8 cellular contexts compared by ENCODE assay signal in the genomic region with DNA sequence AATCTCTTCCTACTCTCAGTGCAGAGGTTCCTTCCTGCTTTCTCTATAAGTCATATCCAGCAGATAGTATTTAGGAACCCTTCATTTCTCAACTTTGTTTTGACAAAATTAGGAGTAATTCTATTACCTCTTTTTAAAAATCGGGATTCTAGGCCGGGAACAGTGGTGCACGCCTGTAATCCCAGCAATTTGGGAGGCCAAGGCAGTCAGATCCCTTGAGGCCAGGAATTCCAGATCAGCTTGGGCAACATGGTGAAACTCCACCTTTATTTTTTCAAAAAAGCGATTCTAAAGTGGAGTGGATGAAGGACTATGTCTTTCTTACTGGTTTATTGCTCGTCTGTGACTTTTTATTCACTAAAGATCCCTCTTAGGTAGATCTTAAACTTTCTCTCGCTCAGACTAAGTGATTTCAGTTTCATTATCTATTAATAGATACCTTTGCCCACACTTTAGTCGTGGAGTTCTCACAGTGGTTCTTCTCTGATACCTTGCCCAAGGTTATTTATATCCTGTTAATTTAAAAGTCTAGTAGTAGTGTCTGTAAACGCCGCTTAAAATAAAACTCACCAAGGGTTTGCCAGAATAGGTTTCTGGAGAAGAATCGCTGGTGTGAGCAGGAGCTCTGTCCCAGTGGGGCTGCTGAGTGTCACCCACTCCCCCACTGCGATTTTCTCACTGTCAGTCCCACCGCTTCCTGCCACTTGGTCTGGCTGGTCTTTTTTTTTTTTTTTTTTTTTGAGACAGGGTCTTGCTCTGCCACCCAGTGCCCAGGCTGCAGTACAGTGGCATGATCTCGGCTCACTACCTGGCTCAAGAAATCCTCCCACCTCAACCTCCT. TPM values are rescaled to one million over a fixed set of nuclear protein-coding genes. Genes with fewer than 3 reads are reported as not detected.
DNase-seq lines count a peak whose midpoint lies in the region; ATAC-seq, FAIRE-seq and TF ChIP-seq lines count a peak whose summit lies in the region.

No MANE protein-coding gene starts in this region.

- ATAC-seq in K562: no peak

- TF ChIP-seq RAD21 in K562 (CRISPR knock-in tag; conservative IDR thresholded peaks at IDR 0.05 in 1 of 2, IDR thresholded peaks at IDR 0.05 in 1 of 2): no peak

- 40% methylated on average over 11 of the region's 13 CpGs for WGBS in K562 (ENCODE audit: insufficient coverage, low coverage, missing lambda C conversion rate)

- no TSS peak for BruUV-seq in K562 (replicated peaks; lab: Mats Ljungman, UMichigan)

- H3K4me2 ChIP-seq in K562 (ENCODE audit: insufficient read depth, low read length): no peak overlapping the region

- no peaks in the 10 kb centered on the region for H3K79me2 ChIP-seq in K562 (ENCODE audit: control insufficient read depth, insufficient read depth, low read length)

- no peak for FAIRE-seq in K562 (lab: Jason Lieb, UNC)

- DNase-seq in CD14-positive monocyte (ENCODE audit: low spot score) (no peak), GM20000 (ENCODE audit: low spot score) (peak; percentile 42), K562 (ENCODE audit: extremely low read depth in 1 of 4, low spot score in 3 of 4) (no peak), NCI-H524 (lab: John Stamatoyannopoulos, UW) (no peak), endothelial cell (ENCODE audit: low spot score) (no peak), GDM1 (lab: John Stamatoyannopoulos, UW) (no peak)
- DNase-seq in stimulated activated CD8-positive, alpha-beta memory T cell treated with anti-CD3 and anti-CD28 coated beads, Interleukin-7, amount 100 ng/mL, for 4 hours (ENCODE audit: low read depth in 2 of 2): peak; percentile 27 to 31

- H3K27me3 Mint-ChIP-seq in CD14-positive monocyte (ENCODE audit: low read depth in 3 of 3): peaks cover 0 to 6% (median 3%) of the 10 kb centered on the region in 3 donors
- H3K27me3 Mint-ChIP-seq in IgD-negative memory B cell: no peaks in the 10 kb centered on the region
- no peaks in the 10 kb centered on the region for H3K27me3 Mint-ChIP-seq in endothelial cell (ENCODE audit: unreplicated experiment)

- H3K9ac ChIP-seq in K562 (ENCODE audit: insufficient read depth in 1 of 2, low read depth in 2 of 2, low read length in 2 of 2): no peak overlapping the region

- peaks cover 0 to under 1% of the 10 kb centered on the region in 2 experiments; a peak in 2 of 5 replicates for H3K4me1 ChIP-seq in K562 (replicated peaks in 1 of 2; ENCODE audit: control insufficient read depth in 2 of 2, insufficient read depth in 2 of 2, low read length in 2 of 2)

- H3K9me1 ChIP-seq in K562 (ENCODE audit: control insufficient read depth, insufficient read depth, low read length): no peaks in the 10 kb centered on the region

- H4K20me1 ChIP-seq in K562 (replicated peaks; ENCODE audit: control insufficient read depth, insufficient read depth, low read length): no peaks in the 10 kb centered on the region

- POLR2A ChIA-PET in K562 (lab: Yijun Ruan, JAX): no interaction called here

- TF ChIP-seq CTCF in CD14-positive monocyte (IDR thresholded peaks at IDR 0.05) (no peak), GM20000 (IDR thresholded peaks at IDR 0.05; ENCODE audit: extremely low read depth, missing control alignments) (no peak), K562 (IDR thresholded peaks at IDR 0.05 in 2 of 3, conservative IDR thresholded peaks at IDR 0.05 in 1 of 3; ENCODE audit: insufficient read depth in 2 of 3, low read depth in 1 of 3, low read length in 3 of 3) (no peak), endothelial cell (IDR thresholded peaks at IDR 0.05; ENCODE audit: unreplicated experiment) (no peak)

- no peak overlapping the region for H3K27ac ChIP-seq in K562 (ENCODE audit: extremely low read depth, low read depth, low read length)

- no peaks in the 10 kb centered on the region for H3K9me3 Mint-ChIP-seq in CD14-positive monocyte
- H3K9me3 Mint-ChIP-seq in IgD-negative memory B cell: no peaks in the 10 kb centered on the region
- no peaks in the 10 kb centered on the region for H3K9me3 Mint-ChIP-seq in endothelial cell (ENCODE audit: unreplicated experiment)

- H3K4me1 Mint-ChIP-seq in CD14-positive monocyte (peaks cover 30% of the 10 kb centered on the region), IgD-negative memory B cell (peaks cover 32 to 44% (median 35%) of the 10 kb centered on the region in 3 donors), endothelial cell (ENCODE audit: unreplicated experiment) (no peaks in the 10 kb centered on the region)

- peak overlapping the region; percentile 72 for H2AFZ ChIP-seq in K562 (ENCODE audit: low read depth, low read length)

- H3K9me3 ChIP-seq in K562 (replicated peaks; ENCODE audit: control insufficient read depth, insufficient read depth, low read depth, low read length): no peaks in the 10 kb centered on the region

- in situ Hi-C loops in K562 (cut with MboI): loop anchor here (5.0 kb wide), 1 partner anchor 138 kb away; no protein-coding TSS in a partner anchor

- no peaks in the 10 kb centered on the region for H3K27me3 ChIP-seq in K562 (ENCODE audit: control insufficient read depth in 2 of 2, insufficient read depth in 2 of 2, low read length in 2 of 2)

- H3K4me3 Mint-ChIP-seq in CD14-positive monocyte (peak overlapping the region; percentile 21 to 60), IgD-negative memory B cell (peak overlapping the region; percentile 71 to 88 (median 84)), endothelial cell (ENCODE audit: unreplicated experiment) (no peak overlapping the region)

- TF ChIP-seq EP300 in K562 (IDR thresholded peaks at IDR 0.05; ENCODE audit: low read length): no peak

- no peak overlapping the region for H3K4me3 ChIP-seq in K562

- H3K36me3 Mint-ChIP-seq in CD14-positive monocyte (no peaks in the 10 kb centered on the region), IgD-negative memory B cell (no peaks in the 10 kb centered on the region), endothelial cell (ENCODE audit: low read depth, unreplicated experiment) (no peaks in the 10 kb centered on the region)

- H3K27ac Mint-ChIP-seq in CD14-positive monocyte (peak overlapping the region in 2 of 7 donors; percentile 50 to 59), IgD-negative memory B cell (peak overlapping the region; percentile 78 to 95 (median 94)), endothelial cell (ENCODE audit: unreplicated experiment) (no peak overlapping the region)

- TF ChIP-seq POLR2A in K562 (conservative IDR thresholded peaks at IDR 0.05): no peak

- CTCF ChIA-PET in K562 (lab: Yijun Ruan, JAX; ENCODE audit: low intra/inter-chr PET ratio): no interaction called here

- H3K36me3 ChIP-seq in K562 (ENCODE audit: control insufficient read depth, insufficient read depth, low read length): no peaks in the 10 kb centered on the region

- intact Hi-C loops in CD14-positive monocyte (cut with micrococcal nuclease): loop anchor here in 1 of 2 donors (10.0 kb wide), 1 partner anchor 136 kb away; no protein-coding TSS in a partner anchor
- intact Hi-C loops in K562 (cut with micrococcal nuclease): loop anchor here (10.0 kb wide), 2 partner anchors 294 to 316 kb away; no protein-coding TSS in a partner anchor

TF ChIP-seq in K562, 482 proteins besides CTCF, POLR2A, EP300 and RAD21:
- TF ChIP-seq JUN (IDR thresholded peaks at IDR 0.05; ENCODE audit: borderline replicate concordance, low read depth, low read length) (no peak), JUN (CRISPR knock-in tag; IDR thresholded peaks at IDR 0.05; ENCODE audit: borderline replicate concordance) (no peak), ZNF830 (CRISPR knock-in tag; IDR thresholded peaks at IDR 0.05) (no peak), ARHGAP35 (IDR thresholded peaks at IDR 0.05; ENCODE audit: partially characterized antibody) (no peak), TSC22D4 (tag; IDR thresholded peaks at IDR 0.05) (no peak), GABPB1 (CRISPR knock-in tag; IDR thresholded peaks at IDR 0.05) (no peak), LARP7 (IDR thresholded peaks at IDR 0.05) (no peak), PHB2 (IDR thresholded peaks at IDR 0.05; ENCODE audit: low read depth) (no peak), KAT8 (IDR thresholded peaks at IDR 0.05; ENCODE audit: low read depth) (no peak)
- TF ChIP-seq, protein P1, sequence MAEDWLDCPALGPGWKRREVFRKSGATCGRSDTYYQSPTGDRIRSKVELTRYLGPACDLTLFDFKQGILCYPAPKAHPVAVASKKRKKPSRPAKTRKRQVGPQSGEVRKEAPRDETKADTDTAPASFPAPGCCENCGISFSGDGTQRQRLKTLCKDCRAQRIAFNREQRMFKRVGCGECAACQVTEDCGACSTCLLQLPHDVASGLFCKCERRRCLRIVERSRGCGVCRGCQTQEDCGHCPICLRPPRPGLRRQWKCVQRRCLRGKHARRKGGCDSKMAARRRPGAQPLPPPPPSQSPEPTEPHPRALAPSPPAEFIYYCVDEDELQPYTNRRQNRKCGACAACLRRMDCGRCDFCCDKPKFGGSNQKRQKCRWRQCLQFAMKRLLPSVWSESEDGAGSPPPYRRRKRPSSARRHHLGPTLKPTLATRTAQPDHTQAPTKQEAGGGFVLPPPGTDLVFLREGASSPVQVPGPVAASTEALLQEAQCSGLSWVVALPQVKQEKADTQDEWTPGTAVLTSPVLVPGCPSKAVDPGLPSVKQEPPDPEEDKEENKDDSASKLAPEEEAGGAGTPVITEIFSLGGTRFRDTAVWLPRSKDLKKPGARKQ (CRISPR knock-in tag; IDR thresholded peaks at IDR 0.05): no peak

RNA-seq across cellular contexts. Expression of a gene that starts 27.0 kb away (rescaled TPM):
- polyA plus RNA-seq in CD14-positive monocyte (10 to 100 TPM; 11.2 to 26.0 TPM), IgD-negative memory B cell (48.4 TPM), K562 (2011; rRNA removed) (9.7 and 10.0 TPM in 2 replicates), K562 (2014; fragmentation: Illumina TruSeq; extraction: Trizol) (13.1 and 15.4 TPM in 2 replicates), K562 (2014; fragmentation: Nextera tagmentation; extraction: Ambion mirVana) (1 to 10 TPM; 1.2 to 1.6 TPM), K562 (2014; rRNA removed) (6.9 and 7.5 TPM in 2 replicates)
- total RNA-seq in K562 (2011; cell fraction: chromatin; rRNA removed; ENCODE audit: low replicate concordance): 67.0 and 118 TPM in 2 replicates
- total RNA-seq in K562 (2011; cell fraction: nucleolus; rRNA removed): 37.9 and 39.4 TPM in 2 replicates
- total RNA-seq in K562 (2011; cell fraction: nucleoplasm; rRNA removed): 60.0 and 67.7 TPM in 2 replicates
- total RNA-seq in K562 (2014; rRNA removed) (12.9 and 13.2 TPM in 2 replicates), K562 (2014; rRNA removed; fragmentation: Illumina TruSeq; extraction: Trizol) (15.0 and 16.0 TPM in 2 replicates), K562 (2015; rRNA removed; fragmentation: Illumina TruSeq; extraction: Trizol) (15.6 and 18.8 TPM in 2 replicates), K562 (2021) (18.6 and 20.8 TPM in 2 replicates), endothelial cell (ENCODE audit: unreplicated experiment) (29.8 TPM)
- polyA plus RNA-seq in K562 (2011; cell fraction: cytosol; rRNA removed): 6.9 and 9.0 TPM in 2 replicates
- 23.1 and 24.6 TPM in 2 replicates for polyA plus RNA-seq in K562 (2011; cell fraction: nucleus; rRNA removed)
- polyA plus RNA-seq in K562 (2012): 10.8 and 11.2 TPM in 2 replicates
- polyA minus RNA-seq in K562 (2011; rRNA and poly(A)+ RNA removed): 25.0 and 34.9 TPM in 2 replicates
- polyA minus RNA-seq in K562 (2011; cell fraction: cytosol; rRNA and poly(A)+ RNA removed): 11.2 and 18.8 TPM in 2 replicates
- polyA minus RNA-seq in K562 (2011; cell fraction: nucleus; rRNA and poly(A)+ RNA removed): 35.5 and 61.0 TPM in 2 replicates

Comparison
In these comparisons a context has a peak if more than half of its experiments do, and no peak if none do; other contexts are left out.
1. DNase-seq: peak in GM20000 (single experiment) and stimulated activated CD8-positive, alpha-beta memory T cell treated with anti-CD3 and anti-CD28 coated beads, Interleukin-7, amount 100 ng/mL, for 4 hours (2 of 2); none in CD14-positive monocyte (single experiment), K562 (0 of 4), NCI-H524 (0 of 2), endothelial cell (single experiment) and GDM1 (single experiment).